ENCODE assay signal across 8 cellular contexts in the genomic region with DNA sequence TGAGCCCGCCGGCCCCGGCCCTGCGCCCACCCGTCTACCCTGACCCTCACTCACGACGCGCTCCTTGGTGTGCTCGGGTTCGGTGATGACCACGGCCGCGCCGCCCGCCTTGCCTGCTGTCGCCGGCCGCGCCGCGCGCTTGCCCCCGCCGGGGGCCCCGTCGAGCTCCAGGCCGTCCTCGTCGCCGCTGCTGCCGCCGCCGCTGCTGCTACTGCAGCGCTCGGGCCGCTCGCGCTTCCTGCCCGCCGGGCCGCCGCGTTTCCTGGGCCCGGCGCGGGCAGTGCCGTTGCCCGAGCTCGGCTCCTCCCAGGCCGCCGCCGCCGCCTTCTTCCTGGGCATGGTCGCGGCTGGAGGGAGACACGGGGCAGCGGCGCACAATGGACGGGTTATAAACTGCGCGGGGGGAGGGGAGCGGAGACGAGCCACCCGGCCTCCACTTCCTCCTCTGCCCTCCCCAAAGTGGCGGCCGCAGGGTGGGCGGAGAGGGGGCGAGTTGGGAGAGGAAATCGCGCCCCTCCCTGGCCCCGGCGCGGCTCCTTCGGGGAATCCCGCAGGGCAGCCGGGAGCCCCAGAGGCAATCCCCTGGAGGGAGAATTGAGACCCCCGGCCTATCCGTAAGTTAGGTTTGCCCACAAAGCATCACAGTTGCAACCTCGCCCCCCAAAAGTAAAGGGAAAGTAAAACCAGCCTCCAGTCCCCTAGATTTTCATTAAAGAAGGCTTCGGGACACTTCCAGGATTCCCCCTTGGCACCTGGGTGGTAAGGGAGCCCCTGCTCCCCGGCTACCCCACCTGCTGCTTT. TPM values are rescaled to one million over a fixed set of nuclear protein-coding genes. Genes with fewer than 3 reads are reported as not detected.
DNase-seq lines count a peak whose midpoint lies in the region; ATAC-seq, FAIRE-seq and TF ChIP-seq lines count a peak whose summit lies in the region.

No MANE protein-coding gene starts in this region.

- H3K36me3 ChIP-seq in H7 (replicated peaks; ENCODE audit: control insufficient read depth, insufficient read depth, low read length) = peaks cover 19% of the 10 kb centered on the region
- peaks cover 15% of the 10 kb centered on the region for H3K36me3 ChIP-seq in bronchial epithelial cell (ENCODE audit: control insufficient read depth, insufficient read depth, low read length)

- H3K27me3 ChIP-seq in H7 (ENCODE audit: control insufficient read depth, insufficient read depth, low read length) = no peaks in the 10 kb centered on the region; the same call in 1 of the 2 replicates
- H3K27me3 ChIP-seq in bronchial epithelial cell (ENCODE audit: control insufficient read depth, insufficient read depth, low read length) = no peaks in the 10 kb centered on the region

- DNase-seq in Daoy (ENCODE audit: low read depth) (peak; percentile 85), H7 (peak; percentile 88), NCI-H1092 treated with DMSO at 0.1 percent for 48 hours (lab: John Stamatoyannopoulos, UW) (peak; percentile 80), bronchial epithelial cell (ENCODE audit: low read depth) (no peak), iris pigment epithelial cell (ENCODE audit: low read depth) (peak; percentile 47)
- peak; percentile 76 for DNase-seq in stimulated activated CD4-positive, alpha-beta T cell treated with anti-CD3 and anti-CD28 coated beads, Interleukin-12 subunit alpha, Interleukin-12 subunit beta, amount 100 ng/mL, for 4 hours

- no peak for FAIRE-seq in bronchial epithelial cell (lab: Jason Lieb, UNC)

- TF ChIP-seq CTCF in WI38 (IDR thresholded peaks at IDR 0.05; ENCODE audit: low read depth, low read length) (no peak), bronchial epithelial cell (IDR thresholded peaks at IDR 0.05; ENCODE audit: insufficient read depth, low read length, severe bottlenecking) (no peak)

- ATAC-seq in GM21786 (IDR thresholded peaks at IDR 0.05; ENCODE audit: unreplicated experiment) = no peak

- H3K4me3 ChIP-seq in H7 (ENCODE audit: insufficient read depth, low read depth, low read length) (peak overlapping the region; percentile 94), WI38 (ENCODE audit: low read depth, low read length) (peak overlapping the region; percentile 85), bronchial epithelial cell (ENCODE audit: low read depth, low read length) (peak overlapping the region; percentile 78)

RNA-seq across cellular contexts. Expression of a gene that starts 1.1 kb away (rescaled TPM):
- 114 and 115 TPM in 2 replicates for total RNA-seq in Daoy (2014; rRNA removed; shearing (Covaris generic))
- 363 and 366 TPM in 2 replicates for total RNA-seq in H7 (2014; rRNA removed; shearing (Covaris generic))
- total RNA-seq in bronchial epithelial cell = 135 and 152 TPM in 2 replicates
